Comparison of ENCODE assay signal across 18 cellular contexts in the genomic region with DNA sequence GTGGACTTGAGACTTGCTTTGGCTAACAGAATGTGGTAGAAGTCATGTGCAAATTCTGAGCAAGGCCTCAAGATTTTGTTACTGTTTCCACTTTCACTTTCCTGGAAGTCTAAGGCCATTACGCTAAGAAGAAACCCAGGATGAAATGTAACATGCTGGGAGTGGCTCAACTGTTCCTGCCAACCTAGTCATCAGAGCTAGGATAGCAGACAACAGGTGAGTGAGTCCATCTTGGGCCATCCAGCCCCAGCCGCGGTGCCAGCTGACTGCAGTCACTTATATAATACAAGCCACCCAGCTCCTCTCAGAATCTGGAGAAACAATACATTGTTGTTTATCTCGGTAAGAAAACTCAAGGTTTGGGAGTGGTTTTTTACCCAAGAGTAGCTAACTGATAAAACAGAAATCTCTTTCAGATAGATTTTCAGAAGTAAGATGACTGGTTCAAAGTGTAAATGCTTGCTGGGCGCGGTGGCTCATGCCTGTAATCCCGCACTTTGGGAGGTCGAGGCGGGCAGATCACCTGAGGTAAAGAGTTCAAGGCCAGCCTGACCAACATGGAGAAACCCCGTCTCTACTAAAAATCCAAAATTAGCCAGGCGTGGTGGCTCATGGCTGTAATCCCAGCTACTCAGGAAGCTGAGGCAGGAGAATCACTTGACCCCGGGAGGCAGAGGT.
"Had no signal": no experiment of that assay in that cellular context is flagged by ENCODE, and none has a peak within 500 bp of the region (broad histone marks: within the 10 kb centered on the region; RNA-seq: fewer than 3 reads in every experiment).

No MANE protein-coding gene starts in this region.

- H3K27me3 ChIP-seq: brain microvascular endothelial cell, upper lobe of left lung had no signal

- H3K9me3 ChIP-seq: prostate gland, SK-N-SH, thoracic aorta, upper lobe of left lung had no signal

- H3K4me1 ChIP-seq: prostate gland, upper lobe of left lung had no signal

- H3K27ac ChIP-seq: brain microvascular endothelial cell, prostate gland, thoracic aorta, upper lobe of left lung had no signal

- H3K9me3 Mint-ChIP-seq: activated T-helper 1 cell treated with anti-CD3 and anti-CD28 coated beads, Interleukin-12 subunit alpha, Interleukin-12 subunit beta, Interleukin-2, Interleukin-4 antibody, amounts not matched to agents 30 ng/mL and 10 ng/mL and 1 ng/mL, durations not matched to agents 14 hours and 24 hours and 36 hours; stimulated activated memory B cell treated with anti-CD40 and anti-IgM and Interleukin-4, amounts not matched to agents 10 μg/mL and 1 μg/mL and 100 μg/mL, for 72 hours; T-cell had no signal

- H3K27me3 Mint-ChIP-seq: naive B cell; stimulated activated memory B cell treated with anti-CD40 and anti-IgM and Interleukin-4, amounts not matched to agents 10 μg/mL and 1 μg/mL and 100 μg/mL, for 72 hours had no signal

- DNase-seq: activated T-cell treated with anti-CD3 and anti-CD28 coated beads for 4 hours; aorta; brain microvascular endothelial cell; central memory CD4-positive, alpha-beta T cell; head of caudate nucleus; left ventricle myocardium superior; naive B cell; right cardiac atrium; SK-N-SH; stimulated activated CD4-positive, alpha-beta T cell treated with anti-CD3 and anti-CD28 coated beads, Interleukin-4, amount 100 ng/mL, for 4 hours; T-cell; T1000 had no signal

- H3K4me1 Mint-ChIP-seq: stimulated activated memory B cell treated with anti-CD40 and anti-IgM and Interleukin-4, amounts not matched to agents 10 μg/mL and 1 μg/mL and 100 μg/mL, for 72 hours; T-cell had no signal

- H3K27ac Mint-ChIP-seq: activated T-helper 1 cell treated with anti-CD3 and anti-CD28 coated beads, Interleukin-12 subunit alpha, Interleukin-12 subunit beta, Interleukin-2, Interleukin-4 antibody, amounts not matched to agents 30 ng/mL and 10 ng/mL and 1 ng/mL, durations not matched to agents 14 hours and 24 hours and 36 hours; stimulated activated memory B cell treated with anti-CD40 and anti-IgM and Interleukin-4, amounts not matched to agents 10 μg/mL and 1 μg/mL and 100 μg/mL, for 72 hours; T-cell had no signal

- H3K4me3 Mint-ChIP-seq: activated T-helper 1 cell treated with anti-CD3 and anti-CD28 coated beads, Interleukin-12 subunit alpha, Interleukin-12 subunit beta, Interleukin-2, Interleukin-4 antibody, amounts not matched to agents 30 ng/mL and 10 ng/mL and 1 ng/mL, durations not matched to agents 14 hours and 24 hours and 36 hours; naive B cell; stimulated activated memory B cell treated with anti-CD40 and anti-IgM and Interleukin-4, amounts not matched to agents 10 μg/mL and 1 μg/mL and 100 μg/mL, for 72 hours; T-cell had no signal

- H3K4me3 ChIP-seq: prostate gland, thoracic aorta, upper lobe of left lung had no signal

- ATAC-seq: activated CD4-positive, CD25-positive, alpha-beta regulatory T cell treated with anti-CD3 and anti-CD28 coated beads, Interleukin-2, amount 50 U/mL, for 24 hours; left ventricle myocardium superior; right cardiac atrium; stimulated activated memory B cell treated with anti-CD40 and anti-IgM and Interleukin-4, amounts not matched to agents 10 μg/mL and 1 μg/mL and 100 μg/mL, for 72 hours; T-cell had no signal

- H3K36me3 Mint-ChIP-seq: naive B cell; stimulated activated memory B cell treated with anti-CD40 and anti-IgM and Interleukin-4, amounts not matched to agents 10 μg/mL and 1 μg/mL and 100 μg/mL, for 72 hours; T-cell had no signal

- H3K36me3 ChIP-seq: brain microvascular endothelial cell, prostate gland, thoracic aorta, upper lobe of left lung had no signal
